Comparison of ENCODE assay signal across 20 cellular contexts in the genomic region with DNA sequence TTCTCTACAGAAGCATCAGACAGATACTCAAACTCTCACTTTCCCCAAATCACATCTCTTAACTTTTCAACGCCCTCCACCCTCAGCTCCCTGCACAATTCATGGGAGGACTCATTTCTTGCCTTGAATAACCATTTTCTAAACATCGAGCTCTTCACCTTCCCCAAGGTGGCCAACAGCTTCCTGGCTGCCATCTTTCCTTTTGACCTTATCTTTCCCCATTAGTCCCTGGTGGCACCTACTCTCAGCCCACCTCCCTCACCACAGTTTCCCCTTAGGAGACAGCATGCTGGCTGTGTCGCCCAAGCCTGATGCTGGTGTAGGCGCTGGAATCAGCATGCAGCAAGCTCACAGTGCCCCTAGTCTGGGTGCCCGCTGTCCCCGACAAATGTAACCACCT. TPM values are rescaled to one million over a fixed set of nuclear protein-coding genes. Genes with fewer than 3 reads are reported as not detected.
DNase-seq lines count a peak whose midpoint lies in the region; ATAC-seq and TF ChIP-seq lines count a peak whose summit lies in the region.
"Had no signal": no experiment of that assay in that cellular context is flagged by ENCODE, and none has a peak within 500 bp of the region (broad histone marks: within the 10 kb centered on the region; RNA-seq: fewer than 3 reads in every experiment).

No MANE protein-coding gene starts in this region.

- no peak overlapping the region for H3K23ac ChIP-seq in mesenchymal stem cell (ENCODE audit: low read length in 2 of 2)

- H3K9me3 ChIP-seq in CD8-positive, alpha-beta T cell (ENCODE audit: low read length): no peaks in the 10 kb centered on the region
- H3K9me3 ChIP-seq in mesenchymal stem cell (ENCODE audit: control insufficient read depth, low read length): no peaks in the 10 kb centered on the region
- no peaks in the 10 kb centered on the region for H3K9me3 ChIP-seq in hepatocyte (ENCODE audit: low read depth)
- H3K9me3 ChIP-seq: A549; BE2C; BLaER1 treated with 17β-estradiol and CSF1 and Interleukin-3, amounts not matched to agents 10 nM and 100 nM; Caco-2 had no signal

- no peak for TF ChIP-seq POLR2A in GM18505 (IDR thresholded peaks at IDR 0.05; ENCODE audit: borderline replicate concordance, extremely low read depth, insufficient read depth, insufficient read length)

- no peak overlapping the region for H2AK5ac ChIP-seq in mesenchymal stem cell (ENCODE audit: low read length, severe bottlenecking)

- H2BK15ac ChIP-seq in mesenchymal stem cell (ENCODE audit: low read depth, poor library complexity, severe bottlenecking): no peak overlapping the region

- no peaks in the 10 kb centered on the region for H3K27me3 ChIP-seq in CD8-positive, alpha-beta T cell (ENCODE audit: insufficient read depth, low read length)
- H3K27me3 ChIP-seq in mesenchymal stem cell (ENCODE audit: control insufficient read depth in 1 of 2, insufficient read depth in 1 of 2, low read length in 2 of 2): peaks cover 22 to 37% of the 10 kb centered on the region in 2 experiments
- H3K27me3 ChIP-seq in hepatocyte: peaks cover 3% of the 10 kb centered on the region
- H3K27me3 ChIP-seq: BE2C; BLaER1 treated with 17β-estradiol and CSF1 and Interleukin-3, amounts not matched to agents 10 nM and 100 nM had no signal

- no peaks in the 10 kb centered on the region for H3K36me3 ChIP-seq in CD8-positive, alpha-beta T cell (ENCODE audit: insufficient read depth, low read length)
- no peaks in the 10 kb centered on the region for H3K36me3 ChIP-seq in mesenchymal stem cell (ENCODE audit: control insufficient read depth in 1 of 2, insufficient read depth in 2 of 2, low read depth in 1 of 2, low read length in 2 of 2)
- no peaks in the 10 kb centered on the region for H3K36me3 ChIP-seq in hepatocyte (replicated peaks; ENCODE audit: insufficient read depth, low read depth)
- H3K36me3 ChIP-seq: BLaER1 treated with 17β-estradiol and CSF1 and Interleukin-3, amounts not matched to agents 10 nM and 100 nM had no signal

- H4K8ac ChIP-seq in mesenchymal stem cell (ENCODE audit: low read length): no peak overlapping the region

- no peak overlapping the region for H3K27ac ChIP-seq in CD8-positive, alpha-beta T cell (ENCODE audit: low read depth, low read length)
- H3K27ac ChIP-seq in mesenchymal stem cell (ENCODE audit: low read length, poor library complexity, severe bottlenecking) (no peak overlapping the region), hepatocyte (no peak overlapping the region)
- H3K27ac ChIP-seq: A549; BLaER1 treated with 17β-estradiol and CSF1 and Interleukin-3, amounts not matched to agents 10 nM and 100 nM; GM23248 had no signal

- no peak overlapping the region for H3K4ac ChIP-seq in mesenchymal stem cell (ENCODE audit: low read depth in 1 of 2, low read length in 2 of 2)

- H3K79me2 ChIP-seq in hepatocyte: no peaks in the 10 kb centered on the region

- no peak overlapping the region for H3K4me3 Mint-ChIP-seq in CD8-positive, alpha-beta T cell
- H3K4me3 Mint-ChIP-seq in osteocyte (ENCODE audit: unreplicated experiment): no peak overlapping the region
- H3K4me3 Mint-ChIP-seq: CD4-positive, alpha-beta memory T cell; H9 had no signal

- no peaks in the 10 kb centered on the region for H3K9me3 Mint-ChIP-seq in CD8-positive, alpha-beta T cell
- no peaks in the 10 kb centered on the region for H3K9me3 Mint-ChIP-seq in osteocyte (ENCODE audit: unreplicated experiment)
- H3K9me3 Mint-ChIP-seq: CD4-positive, alpha-beta memory T cell had no signal

- H2AFZ ChIP-seq in mesenchymal stem cell (ENCODE audit: low read depth, low read length): no peak overlapping the region
- H2AFZ ChIP-seq in hepatocyte: no peak overlapping the region
- H2AFZ ChIP-seq: GM23248 had no signal

- H3K79me1 ChIP-seq in mesenchymal stem cell (replicated peaks; ENCODE audit: low read length, poor library complexity, severe bottlenecking): no peaks in the 10 kb centered on the region

- H3K14ac ChIP-seq in mesenchymal stem cell (ENCODE audit: low read length in 2 of 2): no peak overlapping the region

- no peak overlapping the region for H2BK5ac ChIP-seq in mesenchymal stem cell (ENCODE audit: low read depth, low read length, poor library complexity, severe bottlenecking)

- no peak overlapping the region for H3K18ac ChIP-seq in mesenchymal stem cell (ENCODE audit: low read depth in 1 of 2, low read length in 2 of 2)

- no peak for TF ChIP-seq CTCF in CD8-positive, alpha-beta T cell (IDR thresholded peaks at IDR 0.05)
- no peak for TF ChIP-seq CTCF in osteocyte (IDR thresholded peaks at IDR 0.05)
- TF ChIP-seq CTCF in hepatocyte (IDR thresholded peaks at IDR 0.05; ENCODE audit: poor library complexity): no peak

- H3K4me1 Mint-ChIP-seq in CD8-positive, alpha-beta T cell (ENCODE audit: low read depth): peaks cover 11% of the 10 kb centered on the region
- H3K4me1 Mint-ChIP-seq in osteocyte (ENCODE audit: unreplicated experiment): peaks cover under 1% of the 10 kb centered on the region
- H3K4me1 Mint-ChIP-seq: H9 had no signal

- POLR2A ChIA-PET in CD8-positive, alpha-beta T cell (lab: Charles Lee): no interaction called here

- H3K4me2 ChIP-seq in mesenchymal stem cell (ENCODE audit: low read length, poor library complexity, severe bottlenecking) (no peak overlapping the region), hepatocyte (no peak overlapping the region)
- H3K4me2 ChIP-seq: A549; BLaER1 treated with 17β-estradiol and CSF1 and Interleukin-3, amounts not matched to agents 10 nM and 100 nM had no signal

- H3K36me3 Mint-ChIP-seq in CD8-positive, alpha-beta T cell: no peaks in the 10 kb centered on the region
- no peaks in the 10 kb centered on the region for H3K36me3 Mint-ChIP-seq in osteocyte (ENCODE audit: unreplicated experiment)
- H3K36me3 Mint-ChIP-seq: CD4-positive, alpha-beta memory T cell had no signal

- ATAC-seq in CD8-positive, alpha-beta T cell: no peak
- no peak for ATAC-seq in GM18505 (IDR thresholded peaks at IDR 0.05; ENCODE audit: unreplicated experiment)
- ATAC-seq: A549, HCT116 had no signal

- 85% methylated on average over 5 of the region's 6 CpGs for WGBS in mesenchymal stem cell
- 91% methylated on average over 6 of the region's 6 CpGs for WGBS in hepatocyte (ENCODE audit: low lambda C conversion rate, missing lambda C conversion rate)

- CTCF ChIA-PET in CD8-positive, alpha-beta T cell (lab: Charles Lee): interaction anchor here (0.5 to 1.4 kb wide), 5 partner anchors 61 to 132 kb away, joined by 3 to 5 read pairs (median 4); partner anchors contain the start of gene OAS2

- DNase-seq in CD8-positive, alpha-beta T cell: no peak
- DNase-seq in ecto neural progenitor cell (ENCODE audit: low spot score) (peak; percentile 33), osteocyte (ENCODE audit: extremely low spot score, unreplicated experiment) (peak; percentile 78), mesenchymal stem cell (no peak), hepatocyte (ENCODE audit: low spot score) (no peak)
- DNase-seq: 8988T; ACHN; AML-193; BE2C; Caco-2; CD4-positive, alpha-beta memory T cell; DMS153; DND-41; GM23248; H9 had no signal

- no peak overlapping the region for H2BK120ac ChIP-seq in mesenchymal stem cell (ENCODE audit: low read depth, low read length)

- H2BK12ac ChIP-seq in mesenchymal stem cell (ENCODE audit: low read length in 2 of 2): no peak overlapping the region

- H3K27ac Mint-ChIP-seq in CD8-positive, alpha-beta T cell: peak overlapping the region; percentile 3
- no peak overlapping the region for H3K27ac Mint-ChIP-seq in osteocyte (ENCODE audit: unreplicated experiment)
- H3K27ac Mint-ChIP-seq: CD4-positive, alpha-beta memory T cell; H9 had no signal

- H3K27me3 Mint-ChIP-seq in CD8-positive, alpha-beta T cell (ENCODE audit: low read depth): peaks cover 7% of the 10 kb centered on the region
- no peaks in the 10 kb centered on the region for H3K27me3 Mint-ChIP-seq in osteocyte (ENCODE audit: unreplicated experiment)

- H3K9me2 ChIP-seq in hepatocyte (replicated peaks; ENCODE audit: insufficient read depth): no peaks in the 10 kb centered on the region

- intact Hi-C loops in CD8-positive, alpha-beta T cell (cut with DNase I, micrococcal nuclease): loop anchor here in 1 of 2 experiments (2.0 kb wide), 1 partner anchor 276 kb away; no protein-coding TSS in a partner anchor

- H3K4me1 ChIP-seq in CD8-positive, alpha-beta T cell (ENCODE audit: insufficient read depth, low read length): peaks cover 4% of the 10 kb centered on the region
- peaks cover 3% of the 10 kb centered on the region for H3K4me1 ChIP-seq in mesenchymal stem cell (ENCODE audit: control insufficient read depth, insufficient read depth, low read depth, low read length)
- H3K4me1 ChIP-seq in hepatocyte (ENCODE audit: insufficient read depth): peaks cover 3% of the 10 kb centered on the region
- H3K4me1 ChIP-seq: Caco-2 had no signal

- no peak overlapping the region for H4K91ac ChIP-seq in mesenchymal stem cell (ENCODE audit: low read length)

- no peak overlapping the region for H3K9ac ChIP-seq in mesenchymal stem cell (ENCODE audit: low read length)
- H3K9ac ChIP-seq: BLaER1 treated with 17β-estradiol and CSF1 and Interleukin-3, amounts not matched to agents 10 nM and 100 nM; GM23248 had no signal

- H4K20me1 ChIP-seq in hepatocyte (ENCODE audit: insufficient read depth, poor library complexity, severe bottlenecking): no peaks in the 10 kb centered on the region
- H4K20me1 ChIP-seq: BLaER1 treated with 17β-estradiol and CSF1 and Interleukin-3, amounts not matched to agents 10 nM and 100 nM had no signal

- H3K4me3 ChIP-seq in CD8-positive, alpha-beta T cell (ENCODE audit: low read depth, low read length): no peak overlapping the region
- no peak overlapping the region for H3K4me3 ChIP-seq in mesenchymal stem cell (ENCODE audit: insufficient read depth in 1 of 2, low read depth in 1 of 2, low read length in 2 of 2)
- no peak overlapping the region for H3K4me3 ChIP-seq in hepatocyte
- H3K4me3 ChIP-seq: A549; BLaER1 treated with 17β-estradiol and CSF1 and Interleukin-3, amounts not matched to agents 10 nM and 100 nM; GM23248 had no signal

RNA-seq across cellular contexts. Expression of gene OAS1, which starts 8.4 kb away (rescaled TPM):
- 1 to 10 TPM; 1.1 to 1.7 TPM for total RNA-seq in CD8-positive, alpha-beta T cell
- 0.48 TPM in 1 of 2 replicates, not detected in the other for total RNA-seq in osteocyte
- polyA plus RNA-seq in mesenchymal stem cell (2013, experiment 1 of 2): 1.4 TPM
- polyA plus RNA-seq in mesenchymal stem cell (2013, experiment 2 of 2): 1.7 TPM
- total RNA-seq in hepatocyte: 25.0 and 34.9 TPM in 2 replicates
- polyA plus RNA-seq in hepatocyte: 18.6 and 24.2 TPM in 2 replicates
- total RNA-seq: GM23248, H1, H9 had no signal

RNA-seq across cellular contexts. Expression of gene OAS3, which starts 39.9 kb away (rescaled TPM):
- total RNA-seq in CD8-positive, alpha-beta T cell: 1 to 10 TPM; 7.7 to 8.2 TPM
- total RNA-seq in osteocyte (0.13 TPM in 1 of 2 replicates, not detected in the other), hepatocyte (9.0 and 15.0 TPM in 2 replicates)
- 4.0 TPM for polyA plus RNA-seq in mesenchymal stem cell (2013, experiment 1 of 2)
- 4.0 TPM for polyA plus RNA-seq in mesenchymal stem cell (2013, experiment 2 of 2)
- polyA plus RNA-seq in hepatocyte: 5.5 and 6.6 TPM in 2 replicates

Comparison
In these comparisons a context has a peak if more than half of its experiments do, and no peak if none do; other contexts are left out.
1. DNase-seq: peak in ecto neural progenitor cell (single experiment) and osteocyte (single experiment); none in CD8-positive, alpha-beta T cell (0 of 7), mesenchymal stem cell (single experiment) and hepatocyte (single experiment).